In genomic region chr1:243393093-243393492, GRCh38 we compare ENCODE assay signal across 26 cellular contexts.
DNase-seq lines count a peak whose midpoint lies in the region; ATAC-seq and TF ChIP-seq lines count a peak whose summit lies in the region.
"Had no signal": no experiment of that assay in that cellular context is flagged by ENCODE, and none has a peak within 500 bp of the region (broad histone marks: within the 10 kb centered on the region; RNA-seq: fewer than 3 reads in every experiment).

No MANE protein-coding gene starts in this region.

- no peak for TF ChIP-seq POLR2A in right lobe of liver (IDR thresholded peaks at IDR 0.05)

- H3K4me3 ChIP-seq in liver (ENCODE audit: low read depth in 1 of 3, low read length in 3 of 3) (no peak overlapping the region), right lobe of liver (no peak overlapping the region)
- H3K4me3 ChIP-seq: prostate gland, upper lobe of right lung had no signal

- peak overlapping the region; percentile 56 for H3K27ac Mint-ChIP-seq in glutamatergic neuron (ENCODE audit: unreplicated experiment)
- H3K27ac Mint-ChIP-seq: activated B cell treated with CpG ODN at 0.5 μM for 24 hours; activated CD4-positive, alpha-beta memory T cell treated with anti-CD3 and anti-CD28 coated beads for 36 hours; activated naive CD8-positive, alpha-beta T cell; activated T-helper 17 cell treated with anti-CD3 and anti-CD28 coated beads, Interleukin-2, amount 50 U/mL, for 72 hours had no signal

- no peak for DNase-seq in right lobe of liver
- DNase-seq in NCI-H69 (lab: John Stamatoyannopoulos, UW) = peak; percentile 92
- peak; percentile 17 for DNase-seq in glutamatergic neuron
- DNase-seq in iPS-NIHi7 (ENCODE audit: extremely low spot score) = no peak
- DNase-seq in EL = no peak
- DNase-seq in GF-D8 (lab: John Stamatoyannopoulos, UW) = no peak
- DNase-seq: activated B cell treated with CpG ODN at 0.5 μM for 24 hours; activated CD4-positive, alpha-beta memory T cell treated with anti-CD3 and anti-CD28 coated beads for 36 hours; activated CD8-positive, alpha-beta memory T cell treated with anti-CD3 and anti-CD28 coated beads, Interleukin-2, amount 50 U/mL, for 48 hours; aorta; BE2C; central memory CD4-positive, alpha-beta T cell; DND-41; left cardiac atrium; NCI-H1092 treated with DMSO at 0.1 percent for 48 hours; NCI-H2107; NCI-H526; T-helper 9 cell; upper lobe of right lung had no signal

- peaks cover 2% of the 10 kb centered on the region for H3K27me3 Mint-ChIP-seq in glutamatergic neuron (ENCODE audit: unreplicated experiment)
- H3K27me3 Mint-ChIP-seq: activated B cell treated with CpG ODN at 0.5 μM for 24 hours; activated CD4-positive, alpha-beta memory T cell treated with anti-CD3 and anti-CD28 coated beads for 36 hours; activated naive CD8-positive, alpha-beta T cell; activated T-helper 17 cell treated with anti-CD3 and anti-CD28 coated beads, Interleukin-2, amount 50 U/mL, for 72 hours had no signal

- no peaks in the 10 kb centered on the region for H3K9me3 Mint-ChIP-seq in glutamatergic neuron (ENCODE audit: unreplicated experiment)
- H3K9me3 Mint-ChIP-seq: activated B cell treated with CpG ODN at 0.5 μM for 24 hours; activated CD4-positive, alpha-beta memory T cell treated with anti-CD3 and anti-CD28 coated beads for 36 hours; activated T-helper 17 cell treated with anti-CD3 and anti-CD28 coated beads, Interleukin-2, amount 50 U/mL, for 72 hours had no signal

- no peaks in the 10 kb centered on the region for H3K9me3 ChIP-seq in liver (ENCODE audit: control insufficient read depth in 4 of 4, low read length in 3 of 4)
- no peaks in the 10 kb centered on the region for H3K9me3 ChIP-seq in right lobe of liver
- H3K9me3 ChIP-seq: BE2C, prostate gland, upper lobe of right lung had no signal

- TF ChIP-seq RAD21 in liver (IDR thresholded peaks at IDR 0.05) = no peak

- H3K36me3 Mint-ChIP-seq in glutamatergic neuron (ENCODE audit: unreplicated experiment) = no peaks in the 10 kb centered on the region

- H3K27ac ChIP-seq in liver (ENCODE audit: low read depth in 1 of 2, low read length in 2 of 2) (no peak overlapping the region), right lobe of liver (peak overlapping the region in 1 of 3 donors; percentile 1)
- H3K27ac ChIP-seq: HL-60, prostate gland, upper lobe of right lung had no signal

- H3K9ac ChIP-seq in liver (ENCODE audit: low read depth in 1 of 2, low read length in 2 of 2) = no peak overlapping the region

- H3K4me1 ChIP-seq in liver (ENCODE audit: control insufficient read depth in 4 of 4, insufficient read depth in 4 of 4, low read length in 3 of 4) (peaks cover 6 to 41% (median 12%) of the 10 kb centered on the region in 4 donors), right lobe of liver (peaks cover 0 to 6% (median 0%) of the 10 kb centered on the region in 4 donors)
- H3K4me1 ChIP-seq: BE2C, prostate gland, upper lobe of right lung had no signal

- ATAC-seq in right lobe of liver (no peak), GM19023 (IDR thresholded peaks at IDR 0.05; ENCODE audit: unreplicated experiment) (no peak)
- ATAC-seq: activated T-helper 17 cell treated with anti-CD3 and anti-CD28 coated beads, Interleukin-2, amount 50 U/mL, for 72 hours; HCT116; left cardiac atrium; upper lobe of right lung had no signal

- intact Hi-C loops in right lobe of liver (cut with DNase I) = no loop called here

- WGBS in liver = 90% methylated on average over 4 of the region's 4 CpGs
- 80% methylated on average over 4 of the region's 4 CpGs for WGBS in right lobe of liver (ENCODE audit: insufficient coverage, low coverage, low lambda C conversion rate, missing lambda C conversion rate)

- no peak overlapping the region for H3K4me3 Mint-ChIP-seq in glutamatergic neuron (ENCODE audit: unreplicated experiment)
- H3K4me3 Mint-ChIP-seq: activated B cell treated with CpG ODN at 0.5 μM for 24 hours; activated CD4-positive, alpha-beta memory T cell treated with anti-CD3 and anti-CD28 coated beads for 36 hours; activated naive CD8-positive, alpha-beta T cell; activated T-helper 17 cell treated with anti-CD3 and anti-CD28 coated beads, Interleukin-2, amount 50 U/mL, for 72 hours had no signal

- H3K27me3 ChIP-seq in liver (ENCODE audit: control insufficient read depth in 4 of 4, insufficient read depth in 4 of 4, low read length in 3 of 4) (no peaks in the 10 kb centered on the region), right lobe of liver (no peaks in the 10 kb centered on the region)
- H3K27me3 ChIP-seq: BE2C, upper lobe of right lung had no signal

- peaks cover 36% of the 10 kb centered on the region for H3K4me1 Mint-ChIP-seq in glutamatergic neuron (ENCODE audit: low read depth, unreplicated experiment)
- H3K4me1 Mint-ChIP-seq: activated B cell treated with CpG ODN at 0.5 μM for 24 hours; activated T-helper 17 cell treated with anti-CD3 and anti-CD28 coated beads, Interleukin-2, amount 50 U/mL, for 72 hours had no signal

- no peak for TF ChIP-seq CTCF in liver (IDR thresholded peaks at IDR 0.05; ENCODE audit: low read depth, low read length, missing input control)
- no peak for TF ChIP-seq CTCF in right lobe of liver (IDR thresholded peaks at IDR 0.05)
- TF ChIP-seq CTCF in glutamatergic neuron (IDR thresholded peaks at IDR 0.05; ENCODE audit: partially characterized antibody, unreplicated experiment) = no peak

- no peaks in the 10 kb centered on the region for H3K36me3 ChIP-seq in liver (ENCODE audit: control insufficient read depth in 4 of 4, insufficient read depth in 3 of 4, low read depth in 1 of 4, low read length in 3 of 4)
- no peaks in the 10 kb centered on the region for H3K36me3 ChIP-seq in right lobe of liver
- H3K36me3 ChIP-seq: BE2C, prostate gland, upper lobe of right lung had no signal

TF ChIP-seq in liver, 16 proteins besides CTCF, POLR2A, EP300 and RAD21:
- TF ChIP-seq, protein P1, sequence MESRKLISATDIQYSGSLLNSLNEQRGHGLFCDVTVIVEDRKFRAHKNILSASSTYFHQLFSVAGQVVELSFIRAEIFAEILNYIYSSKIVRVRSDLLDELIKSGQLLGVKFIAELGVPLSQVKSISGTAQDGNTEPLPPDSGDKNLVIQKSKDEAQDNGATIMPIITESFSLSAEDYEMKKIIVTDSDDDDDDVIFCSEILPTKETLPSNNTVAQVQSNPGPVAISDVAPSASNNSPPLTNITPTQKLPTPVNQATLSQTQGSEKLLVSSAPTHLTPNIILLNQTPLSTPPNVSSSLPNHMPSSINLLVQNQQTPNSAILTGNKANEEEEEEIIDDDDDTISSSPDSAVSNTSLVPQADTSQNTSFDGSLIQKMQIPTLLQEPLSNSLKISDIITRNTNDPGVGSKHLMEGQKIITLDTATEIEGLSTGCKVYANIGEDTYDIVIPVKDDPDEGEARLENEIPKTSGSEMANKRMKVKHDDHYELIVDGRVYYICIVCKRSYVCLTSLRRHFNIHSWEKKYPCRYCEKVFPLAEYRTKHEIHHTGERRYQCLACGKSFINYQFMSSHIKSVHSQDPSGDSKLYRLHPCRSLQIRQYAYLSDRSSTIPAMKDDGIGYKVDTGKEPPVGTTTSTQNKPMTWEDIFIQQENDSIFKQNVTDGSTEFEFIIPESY (IDR thresholded peaks at IDR 0.05) = no peak
- TF ChIP-seq, protein P2, sequence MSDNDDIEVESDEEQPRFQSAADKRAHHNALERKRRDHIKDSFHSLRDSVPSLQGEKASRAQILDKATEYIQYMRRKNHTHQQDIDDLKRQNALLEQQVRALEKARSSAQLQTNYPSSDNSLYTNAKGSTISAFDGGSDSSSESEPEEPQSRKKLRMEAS (IDR thresholded peaks at IDR 0.05) = no peak
- TF ChIP-seq YY1 (IDR thresholded peaks at IDR 0.05) (peak; percentile 75), HNF4G (IDR thresholded peaks at IDR 0.05) (no peak)

Comparison
In these comparisons a context has a peak if more than half of its experiments do, and no peak if none do; other contexts are left out.
1. DNase-seq: peak in NCI-H69 (single experiment) and glutamatergic neuron (single experiment); none in right lobe of liver (0 of 3), iPS-NIHi7 (single experiment), EL (single experiment) and GF-D8 (single experiment).